ENCODE assay signal across 19 cellular contexts in the genomic region with DNA sequence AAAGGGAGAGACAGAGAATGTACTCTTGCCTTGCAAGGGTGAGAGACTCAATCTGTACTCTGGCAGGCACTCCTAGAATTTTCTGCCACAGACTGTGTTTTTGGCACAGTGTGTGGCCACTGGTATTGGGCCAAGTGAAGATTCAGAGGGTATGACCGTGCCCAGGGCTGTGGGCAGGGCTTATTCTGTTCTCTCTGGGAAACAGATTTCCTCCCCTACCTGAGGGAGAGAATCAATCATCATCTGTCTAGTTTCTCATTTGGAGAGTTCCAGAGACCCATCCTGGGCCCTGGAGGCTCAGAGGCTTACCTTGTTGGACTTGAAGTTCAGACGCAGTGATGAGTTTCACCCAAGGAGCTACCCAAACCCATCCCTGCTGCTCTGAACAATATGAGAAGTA. TPM values are rescaled to one million over a fixed set of nuclear protein-coding genes. Genes with fewer than 3 reads are reported as not detected.
DNase-seq lines count a peak whose midpoint lies in the region; ATAC-seq and TF ChIP-seq lines count a peak whose summit lies in the region.
"Had no signal": no experiment of that assay in that cellular context is flagged by ENCODE, and none has a peak within 500 bp of the region (broad histone marks: within the 10 kb centered on the region; RNA-seq: fewer than 3 reads in every experiment).

No MANE protein-coding gene starts in this region.

- H3K4me2 ChIP-seq in GM23248 (ENCODE audit: unreplicated experiment) = no peak overlapping the region

- DNase-seq in GM23248 (peak; percentile 33), NCI-H446 treated with DMSO at 0.1 percent for 48 hours (lab: John Stamatoyannopoulos, UW) (peak; percentile 76), breast epithelium (ENCODE audit: low spot score in 2 of 2) (peak; percentile 50 to 61), right lobe of liver (peak; percentile 76 to 84 (median 76)), COR-L47 (lab: John Stamatoyannopoulos, UW) (no peak)
- no peak for DNase-seq in activated naive CD8-positive, alpha-beta T cell treated with anti-CD3 and anti-CD28 coated beads, Interleukin-2, amount 50 U/mL, for 24 hours
- DNase-seq: activated CD4-positive, alpha-beta T cell treated with anti-CD3 and anti-CD28 coated beads, Interleukin-2, amount 50 U/mL, for 1 hour; endodermal cell; GOT3; immature natural killer cell; NCI-H2227 treated with DMSO at 0.1 percent for 48 hours; right cardiac atrium had no signal

- H3K4me3 Mint-ChIP-seq in activated naive CD8-positive, alpha-beta T cell treated with anti-CD3 and anti-CD28 coated beads, Interleukin-2, amount 50 U/mL, for 24 hours = no peak overlapping the region
- H3K4me3 Mint-ChIP-seq: activated naive CD8-positive, alpha-beta T cell; activated T-helper 17 cell treated with anti-CD3 and anti-CD28 coated beads, Interleukin-2, amount 50 U/mL, for 72 hours; endodermal cell; immature natural killer cell; stimulated activated memory B cell treated with anti-CD40 and anti-IgM and Interleukin-4, amounts not matched to agents 10 μg/mL and 1 μg/mL and 100 μg/mL, for 72 hours had no signal

- H3F3A ChIP-seq in GM23248 (ENCODE audit: insufficient read depth) = no peaks in the 10 kb centered on the region

- H3K36me3 Mint-ChIP-seq in activated naive CD8-positive, alpha-beta T cell treated with anti-CD3 and anti-CD28 coated beads, Interleukin-2, amount 50 U/mL, for 24 hours (ENCODE audit: low read depth) = peaks cover 3% of the 10 kb centered on the region
- H3K36me3 Mint-ChIP-seq: activated naive CD8-positive, alpha-beta T cell had no signal

- no peaks in the 10 kb centered on the region for H3K9me2 ChIP-seq in GM23248 (ENCODE audit: insufficient read depth)

- in situ Hi-C loops in GM23248 (cut with MboI) = no loop called here

- H3K27ac ChIP-seq in GM23248 = no peak overlapping the region
- peak overlapping the region in 1 of 2 donors; percentile 48 for H3K27ac ChIP-seq in breast epithelium
- peak overlapping the region in 1 of 3 donors; percentile 22 for H3K27ac ChIP-seq in right lobe of liver
- H3K27ac ChIP-seq: coronary artery had no signal

- no peaks in the 10 kb centered on the region for H3K4me1 Mint-ChIP-seq in activated naive CD8-positive, alpha-beta T cell treated with anti-CD3 and anti-CD28 coated beads, Interleukin-2, amount 50 U/mL, for 24 hours
- H3K4me1 Mint-ChIP-seq: activated T-helper 17 cell treated with anti-CD3 and anti-CD28 coated beads, Interleukin-2, amount 50 U/mL, for 72 hours; endodermal cell; immature natural killer cell; stimulated activated memory B cell treated with anti-CD40 and anti-IgM and Interleukin-4, amounts not matched to agents 10 μg/mL and 1 μg/mL and 100 μg/mL, for 72 hours had no signal

- H3K9me3 ChIP-seq in GM23248 (ENCODE audit: low read depth) (no peaks in the 10 kb centered on the region), breast epithelium (no peaks in the 10 kb centered on the region), right lobe of liver (no peaks in the 10 kb centered on the region)

- peak; percentile 93 to 95 (median 94) for ATAC-seq in right lobe of liver
- no peak for ATAC-seq in HG02759 (IDR thresholded peaks at IDR 0.05; ENCODE audit: unreplicated experiment)
- ATAC-seq in activated naive CD8-positive, alpha-beta T cell treated with anti-CD3 and anti-CD28 coated beads, Interleukin-2, amount 50 U/mL, for 24 hours = no peak
- ATAC-seq: activated T-helper 17 cell treated with anti-CD3 and anti-CD28 coated beads, Interleukin-2, amount 50 U/mL, for 72 hours had no signal

- H3K9ac ChIP-seq in GM23248 = no peak overlapping the region

- no peaks in the 10 kb centered on the region for H3K79me2 ChIP-seq in GM23248 (ENCODE audit: insufficient read depth)

- TF ChIP-seq POLR2A in breast epithelium (IDR thresholded peaks at IDR 0.05) = no peak
- TF ChIP-seq POLR2A in right lobe of liver (IDR thresholded peaks at IDR 0.05) = no peak

- H3K36me3 ChIP-seq in GM23248 (ENCODE audit: low read depth) (no peaks in the 10 kb centered on the region), breast epithelium (no peaks in the 10 kb centered on the region), right lobe of liver (no peaks in the 10 kb centered on the region)

- H3K27ac Mint-ChIP-seq in activated naive CD8-positive, alpha-beta T cell treated with anti-CD3 and anti-CD28 coated beads, Interleukin-2, amount 50 U/mL, for 24 hours = no peak overlapping the region
- H3K27ac Mint-ChIP-seq: activated naive CD8-positive, alpha-beta T cell; activated T-helper 17 cell treated with anti-CD3 and anti-CD28 coated beads, Interleukin-2, amount 50 U/mL, for 72 hours; endodermal cell; immature natural killer cell; stimulated activated memory B cell treated with anti-CD40 and anti-IgM and Interleukin-4, amounts not matched to agents 10 μg/mL and 1 μg/mL and 100 μg/mL, for 72 hours had no signal

- H2AFZ ChIP-seq in GM23248 = no peak overlapping the region

- H3K4me1 ChIP-seq in GM23248 (ENCODE audit: insufficient read depth) = peaks cover 20% of the 10 kb centered on the region
- H3K4me1 ChIP-seq in breast epithelium = no peaks in the 10 kb centered on the region
- H3K4me1 ChIP-seq in right lobe of liver = peaks cover 0 to 14% (median 0%) of the 10 kb centered on the region in 4 donors

- 25 to 31% methylated on average over 2 of the region's 2 CpGs for WGBS in GM23248 (ENCODE audit: low coverage in 1 of 2, low lambda C conversion rate in 2 of 2, missing lambda C conversion rate in 2 of 2), 2 experiments
- no CpG with 5 or more reads among the region's 2 CpGs for WGBS in right lobe of liver (ENCODE audit: insufficient coverage, low coverage, low lambda C conversion rate, missing lambda C conversion rate)

- TF ChIP-seq CTCF in breast epithelium (IDR thresholded peaks at IDR 0.05) (no peak), right lobe of liver (IDR thresholded peaks at IDR 0.05) (no peak)

- no peaks in the 10 kb centered on the region for H3K9me3 Mint-ChIP-seq in activated naive CD8-positive, alpha-beta T cell treated with anti-CD3 and anti-CD28 coated beads, Interleukin-2, amount 50 U/mL, for 24 hours
- H3K9me3 Mint-ChIP-seq: activated T-helper 17 cell treated with anti-CD3 and anti-CD28 coated beads, Interleukin-2, amount 50 U/mL, for 72 hours; endodermal cell; immature natural killer cell; stimulated activated memory B cell treated with anti-CD40 and anti-IgM and Interleukin-4, amounts not matched to agents 10 μg/mL and 1 μg/mL and 100 μg/mL, for 72 hours had no signal

- H4K20me1 ChIP-seq in GM23248 (ENCODE audit: insufficient read depth) = no peaks in the 10 kb centered on the region

- no peak overlapping the region for H3K4me3 ChIP-seq in GM23248
- H3K4me3 ChIP-seq in breast epithelium = no peak overlapping the region
- H3K4me3 ChIP-seq in right lobe of liver = no peak overlapping the region
- H3K4me3 ChIP-seq: coronary artery, lung had no signal

- H3K27me3 Mint-ChIP-seq in activated naive CD8-positive, alpha-beta T cell treated with anti-CD3 and anti-CD28 coated beads, Interleukin-2, amount 50 U/mL, for 24 hours = no peaks in the 10 kb centered on the region
- H3K27me3 Mint-ChIP-seq: activated naive CD8-positive, alpha-beta T cell; activated T-helper 17 cell treated with anti-CD3 and anti-CD28 coated beads, Interleukin-2, amount 50 U/mL, for 72 hours had no signal

- no peaks in the 10 kb centered on the region for H3K27me3 ChIP-seq in GM23248 (replicated peaks; ENCODE audit: insufficient read depth)
- H3K27me3 ChIP-seq in breast epithelium = no peaks in the 10 kb centered on the region
- no peaks in the 10 kb centered on the region for H3K27me3 ChIP-seq in right lobe of liver

- intact Hi-C loops in breast epithelium (cut with DNase I; ENCODE audit: low total_unique reads) = no loop called here
- intact Hi-C loops in right lobe of liver (cut with DNase I) = no loop called here

RNA-seq across cellular contexts. Expression of gene CSTA, which starts 28.2 kb away (rescaled TPM):
- total RNA-seq in GM23248 (2014; rRNA removed; shearing (Covaris generic)) = 1.8 and 2.0 TPM in 2 replicates
- polyA plus RNA-seq in GM23248 (2016; fragmentation: Nextera tagmentation; extraction: Ambion mirVana) = 5.3 and 5.8 TPM in 2 replicates
- 10 to 100 TPM in 2 of 3 donors, 1 to 10 TPM in 1; 9.1 to 40.3 (median 15.7) TPM for total RNA-seq in breast epithelium
- total RNA-seq in right lobe of liver = 10 to 100 TPM in 3 of 6 experiments, 1 to 10 TPM in 3; 4.2 to 19.3 (median 8.6) TPM
- total RNA-seq: activated T-helper 17 cell treated with anti-CD3 and anti-CD28 coated beads, Interleukin-2, amount 50 U/mL, for 72 hours; endodermal cell; temporal lobe had no signal

RNA-seq across cellular contexts. Expression of gene MIX23, which starts 29.8 kb away (rescaled TPM):
- total RNA-seq in GM23248 (2014; rRNA removed; shearing (Covaris generic)) = 12.3 and 33.1 TPM in 2 replicates
- polyA plus RNA-seq in GM23248 (2016; fragmentation: Nextera tagmentation; extraction: Ambion mirVana) = 22.1 and 22.7 TPM in 2 replicates
- total RNA-seq in breast epithelium = 10 to 100 TPM; 10.8 to 20.3 (median 15.0) TPM
- total RNA-seq in right lobe of liver = 10 to 100 TPM; 21.3 to 36.0 (median 27.1) TPM

RNA-seq across cellular contexts. Expression of gene FAM162A, which starts 30.8 kb away (rescaled TPM):
- total RNA-seq in GM23248 (2014; rRNA removed; shearing (Covaris generic)) = 8.0 and 25.2 TPM in 2 replicates
- 101 TPM in 2 replicates for polyA plus RNA-seq in GM23248 (2016; fragmentation: Nextera tagmentation; extraction: Ambion mirVana)
- total RNA-seq in breast epithelium = 10 to 100 TPM; 19.3 to 27.2 (median 26.5) TPM
- total RNA-seq in right lobe of liver = 10 to 100 TPM; 26.9 to 57.0 (median 51.5) TPM

Comparison
In these comparisons a context has a peak if more than half of its experiments do, and no peak if none do; other contexts are left out.
1. DNase-seq: peak in GM23248 (single experiment), NCI-H446 treated with DMSO at 0.1 percent for 48 hours (single experiment), breast epithelium (2 of 2) and right lobe of liver (3 of 3); none in COR-L47 (single experiment) and activated naive CD8-positive, alpha-beta T cell treated with anti-CD3 and anti-CD28 coated beads, Interleukin-2, amount 50 U/mL, for 24 hours (single experiment).
2. ATAC-seq: peak in right lobe of liver (4 of 4); none in HG02759 (single experiment) and activated naive CD8-positive, alpha-beta T cell treated with anti-CD3 and anti-CD28 coated beads, Interleukin-2, amount 50 U/mL, for 24 hours (single experiment).